Comparison of ENCODE assay signal across 7 cellular contexts in the genomic region with DNA sequence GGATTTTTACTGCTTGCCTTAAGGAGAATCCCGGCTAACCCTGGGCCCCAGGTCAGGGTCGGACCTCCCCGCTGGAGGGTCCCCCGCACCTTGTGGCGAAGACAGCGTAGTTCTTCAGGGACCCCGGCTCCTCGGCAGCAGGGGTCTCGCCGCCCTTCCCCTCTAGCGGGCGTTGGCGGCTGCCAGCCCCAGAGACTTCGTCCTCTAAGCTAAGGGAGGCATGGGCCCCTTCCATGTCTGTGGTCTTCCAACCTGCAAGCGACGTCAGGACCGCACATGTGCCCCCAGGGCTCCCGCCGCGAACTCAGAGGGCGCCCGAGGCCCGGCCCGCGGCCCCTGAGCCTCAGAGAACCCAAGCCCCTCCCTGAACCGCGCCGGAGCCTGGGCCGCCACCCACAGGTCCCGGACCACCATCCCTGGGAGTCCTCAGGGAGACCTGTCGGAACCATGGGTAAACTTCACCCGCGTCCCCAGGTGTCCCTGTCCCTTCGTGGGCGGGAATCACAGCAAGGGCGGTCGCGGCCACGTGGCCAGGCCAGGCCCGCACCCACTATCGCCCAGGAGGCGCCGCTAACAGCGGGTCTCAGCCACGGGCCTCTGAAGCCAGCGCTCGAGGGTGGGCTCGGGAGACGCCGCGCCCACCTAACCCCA. TPM values are rescaled to one million over a fixed set of nuclear protein-coding genes. Genes with fewer than 3 reads are reported as not detected.
DNase-seq lines count a peak whose midpoint lies in the region; ATAC-seq and TF ChIP-seq lines count a peak whose summit lies in the region.
"Had no signal": no experiment of that assay in that cellular context is flagged by ENCODE, and none has a peak within 500 bp of the region (broad histone marks: within the 10 kb centered on the region; RNA-seq: fewer than 3 reads in every experiment).

No MANE protein-coding gene starts in this region.

- no peaks in the 10 kb centered on the region for H3K27me3 ChIP-seq in cardiac muscle cell
- peaks cover 36% of the 10 kb centered on the region for H3K27me3 ChIP-seq in iPS-20b (ENCODE audit: insufficient read depth, low read length)

- H3K9me3 ChIP-seq in cardiac muscle cell (ENCODE audit: low read depth) (no peaks in the 10 kb centered on the region), iPS-20b (ENCODE audit: insufficient read depth, low read depth, low read length) (no peaks in the 10 kb centered on the region)

- WGBS in urinary bladder: 24% methylated on average over 51 of the region's 51 CpGs

- H3K27ac ChIP-seq in cardiac muscle cell (no peak overlapping the region), iPS-20b (ENCODE audit: low read length) (no peak overlapping the region), urinary bladder (ENCODE audit: low read depth) (no peak overlapping the region)

- H3K4me3 ChIP-seq in cardiac muscle cell: peak overlapping the region; percentile 27
- peak overlapping the region; percentile 59; the same call in 1 of the 2 replicates for H3K4me3 ChIP-seq in iPS-20b (ENCODE audit: low read length)
- peak overlapping the region; percentile 45 for H3K4me3 ChIP-seq in urinary bladder (ENCODE audit: low read depth, low read length)

- H3K36me3 ChIP-seq in cardiac muscle cell: no peaks in the 10 kb centered on the region
- H3K36me3 ChIP-seq in iPS-20b (ENCODE audit: insufficient read depth, low read depth, low read length): 0 out of 2 replicates have a peak, but pooled peaks cover 8% of the 10 kb centered on the region
- no peaks in the 10 kb centered on the region for H3K36me3 ChIP-seq in urinary bladder (ENCODE audit: insufficient read depth)

- no peak overlapping the region for H3K9ac ChIP-seq in iPS-20b (ENCODE audit: low read depth, low read length)

- peaks cover 5% of the 10 kb centered on the region for H3K4me1 ChIP-seq in cardiac muscle cell (ENCODE audit: low read depth)
- peaks cover 8% of the 10 kb centered on the region; the same call in 1 of the 2 replicates for H3K4me1 ChIP-seq in iPS-20b (ENCODE audit: insufficient read depth, low read length)
- H3K4me1 ChIP-seq in urinary bladder (ENCODE audit: insufficient read depth): no peaks in the 10 kb centered on the region

- no peak for TF ChIP-seq CTCF in cardiac muscle cell (IDR thresholded peaks at IDR 0.05; ENCODE audit: low read depth, low read length)

- intact Hi-C loops in left cardiac atrium (cut with DNase I): no loop called here

- ATAC-seq in left cardiac atrium (no peak), HG02642 (IDR thresholded peaks at IDR 0.05; ENCODE audit: poor library complexity, unreplicated experiment) (no peak)

- DNase-seq in cardiac muscle cell (ENCODE audit: low read depth in 1 of 2, low spot score in 1 of 2): no peak
- DNase-seq in left cardiac atrium: no peak
- no peak for DNase-seq in medulla oblongata (ENCODE audit: extremely low spot score)
- DNase-seq: COR-L47 had no signal

RNA-seq across cellular contexts. Expression of a gene that starts 0.6 kb away (rescaled TPM):
- total RNA-seq in cardiac muscle cell: 6.9 and 10.8 TPM in 2 replicates
- 7.6 and 10.1 TPM in 2 replicates for polyA plus RNA-seq in cardiac muscle cell
- 1 to 10 TPM; 4.9 to 8.1 TPM for total RNA-seq in left cardiac atrium
- 11.1 TPM for total RNA-seq in urinary bladder
- 9.6 TPM for polyA plus RNA-seq in urinary bladder

RNA-seq across cellular contexts. Expression of a gene that starts 2.9 kb away (rescaled TPM):
- total RNA-seq in cardiac muscle cell (10.2 and 29.2 TPM in 2 replicates), left cardiac atrium (1 to 10 TPM; 8.1 to 8.2 TPM), urinary bladder (2.8 TPM)
- polyA plus RNA-seq in cardiac muscle cell (22.1 and 24.9 TPM in 2 replicates), urinary bladder (5.8 TPM)

RNA-seq across cellular contexts. Expression of a gene that starts 11.1 kb away (rescaled TPM):
- total RNA-seq in cardiac muscle cell: 43.5 and 49.0 TPM in 2 replicates
- 59.7 and 61.2 TPM in 2 replicates for polyA plus RNA-seq in cardiac muscle cell
- total RNA-seq in left cardiac atrium: 10 to 100 TPM; 47.3 to 67.6 TPM
- 14.5 TPM for total RNA-seq in urinary bladder
- polyA plus RNA-seq in urinary bladder: 76.3 TPM

RNA-seq across cellular contexts. Expression of a gene that starts 29.3 kb away (rescaled TPM):
- 60.8 and 61.6 TPM in 2 replicates for total RNA-seq in cardiac muscle cell
- polyA plus RNA-seq in cardiac muscle cell: 57.9 and 62.8 TPM in 2 replicates
- total RNA-seq in left cardiac atrium: 10 to 100 TPM; 17.9 to 26.6 TPM
- 13.6 TPM for total RNA-seq in urinary bladder
- 23.3 TPM for polyA plus RNA-seq in urinary bladder
